In the genomic region with DNA sequence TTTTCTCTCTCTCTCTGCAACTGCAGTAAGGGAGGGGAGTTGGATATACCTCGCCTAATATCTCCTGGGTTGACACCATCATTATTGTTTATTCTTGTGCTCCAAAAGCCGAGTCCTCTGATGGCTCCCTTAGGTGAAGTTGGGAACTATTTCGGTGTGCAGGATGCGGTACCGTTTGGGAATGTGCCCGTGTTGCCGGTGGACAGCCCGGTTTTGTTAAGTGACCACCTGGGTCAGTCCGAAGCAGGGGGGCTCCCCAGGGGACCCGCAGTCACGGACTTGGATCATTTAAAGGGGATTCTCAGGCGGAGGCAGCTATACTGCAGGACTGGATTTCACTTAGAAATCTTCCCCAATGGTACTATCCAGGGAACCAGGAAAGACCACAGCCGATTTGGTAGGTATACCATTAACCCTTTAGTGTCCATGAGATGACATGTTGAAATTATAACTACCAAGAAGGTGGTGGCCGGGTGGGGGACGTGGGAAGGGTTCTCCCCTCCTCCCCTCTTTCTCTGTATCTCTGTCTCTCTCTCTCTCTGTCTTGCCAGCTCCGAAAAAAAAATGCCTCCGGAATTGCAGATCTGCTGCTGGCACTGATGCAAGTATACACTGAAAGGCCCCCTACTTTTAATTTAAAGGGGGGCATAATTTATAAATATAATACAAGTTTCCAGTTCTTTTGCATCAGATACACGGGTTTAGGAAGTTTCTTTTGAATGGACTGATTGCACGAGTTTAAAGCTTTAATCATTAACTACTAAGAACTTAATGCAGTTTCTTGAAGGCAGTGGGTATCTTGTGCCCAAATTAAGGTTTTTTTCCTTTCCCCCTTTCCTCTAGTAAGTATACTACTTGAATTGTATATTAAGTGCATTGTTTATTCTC, we compare ENCODE assay signal across 10 cellular contexts. TPM values are rescaled to one million over a fixed set of nuclear protein-coding genes. Genes with fewer than 3 reads are reported as not detected.
DNase-seq lines count a peak whose midpoint lies in the region; FAIRE-seq and TF ChIP-seq lines count a peak whose summit lies in the region.
"Had no signal": no experiment of that assay in that cellular context is flagged by ENCODE, and none has a peak within 500 bp of the region (broad histone marks: within the 10 kb centered on the region; RNA-seq: fewer than 3 reads in every experiment).

No MANE protein-coding gene starts in this region.

- H3K27ac ChIP-seq in keratinocyte (ENCODE audit: control insufficient read depth, insufficient read depth, low read length) (no peak overlapping the region), suprapubic skin (no peak overlapping the region)

- no peaks in the 10 kb centered on the region for H3K9me1 ChIP-seq in keratinocyte (ENCODE audit: control insufficient read depth, extremely low read depth, insufficient read depth, low read length)

- H3K27me3 Mint-ChIP-seq in activated naive CD4-positive, alpha-beta T cell treated with anti-CD3 and anti-CD28 coated beads, Interleukin-2, amount 50 U/mL, for 24 hours, result peaks cover 7% of the 10 kb centered on the region

- H3K9me3 ChIP-seq in keratinocyte (ENCODE audit: control insufficient read depth, low read depth, low read length) (no peaks in the 10 kb centered on the region), suprapubic skin (no peaks in the 10 kb centered on the region)

- WGBS in suprapubic skin, result 5% methylated on average over 19 of the region's 19 CpGs

- H3K4me1 Mint-ChIP-seq in activated naive CD4-positive, alpha-beta T cell treated with anti-CD3 and anti-CD28 coated beads, Interleukin-2, amount 50 U/mL, for 24 hours, result peaks cover 44% of the 10 kb centered on the region

- H4K20me1 ChIP-seq in keratinocyte (ENCODE audit: control insufficient read depth, extremely low read depth, insufficient read depth, low read length), result no peaks in the 10 kb centered on the region

- peak overlapping the region; percentile 91 for H3K4me3 Mint-ChIP-seq in activated naive CD4-positive, alpha-beta T cell treated with anti-CD3 and anti-CD28 coated beads, Interleukin-2, amount 50 U/mL, for 24 hours

- TF ChIP-seq POLR2A in suprapubic skin (IDR thresholded peaks at IDR 0.05) (no peak), GM12892 (IDR thresholded peaks at IDR 0.05; ENCODE audit: low read depth, low read length) (no peak)

- TF ChIP-seq CTCF in WI38 (IDR thresholded peaks at IDR 0.05; ENCODE audit: low read depth, low read length) (no peak), keratinocyte (optimal IDR thresholded peaks at IDR 0.05 in 1 of 3, IDR thresholded peaks at IDR 0.05 in 1 of 3, conservative IDR thresholded peaks at IDR 0.05 in 1 of 3; ENCODE audit: extremely low read depth in 1 of 3, insufficient read depth in 2 of 3, low read length in 3 of 3) (no peak), suprapubic skin (IDR thresholded peaks at IDR 0.05) (no peak)

- no peak for TF ChIP-seq EP300 in suprapubic skin (IDR thresholded peaks at IDR 0.05)

- H3K4me1 ChIP-seq in keratinocyte (ENCODE audit: control insufficient read depth, extremely low read depth, insufficient read depth, low read length), result peaks cover 21% of the 10 kb centered on the region
- H3K4me1 ChIP-seq in suprapubic skin, result peaks cover 70% of the 10 kb centered on the region

- dilution Hi-C loops in keratinocyte (cut with MboI; ENCODE audit: extremely low pct_ligation_motif_present, low sequenced_read_pairs), result no loop called here

- FAIRE-seq in keratinocyte (lab: Jason Lieb, UNC), result no peak
- no peak for FAIRE-seq in GM12892 (lab: Jason Lieb, UNC)

- H3K4me2 ChIP-seq in keratinocyte (ENCODE audit: control insufficient read depth, extremely low read depth, insufficient read depth, low read depth, low read length), result peak overlapping the region; percentile 89

- H3K9ac ChIP-seq in keratinocyte (ENCODE audit: control insufficient read depth, extremely low read depth, insufficient read depth, low read length), result no peak overlapping the region

- H3K27ac Mint-ChIP-seq in activated naive CD4-positive, alpha-beta T cell treated with anti-CD3 and anti-CD28 coated beads, Interleukin-2, amount 50 U/mL, for 24 hours, result peak overlapping the region; percentile 59

- no peak overlapping the region for H2AFZ ChIP-seq in keratinocyte (ENCODE audit: control insufficient read depth, low read length)

- peak overlapping the region; percentile 71 for H3K4me3 ChIP-seq in WI38 (ENCODE audit: low read depth, low read length)
- H3K4me3 ChIP-seq in keratinocyte (ENCODE audit: control insufficient read depth in 2 of 3, extremely low read depth in 1 of 3, insufficient read depth in 2 of 3, low read depth in 1 of 3, low read length in 3 of 3), result peak overlapping the region in 1 of 3 experiments; percentile 13
- H3K4me3 ChIP-seq in suprapubic skin, result peak overlapping the region; percentile 62

- no peak for DNase-seq in activated naive CD4-positive, alpha-beta T cell treated with Interleukin-2 at 50 U/mL for 16 hours
- DNase-seq in keratinocyte (ENCODE audit: low read depth, low spot score), result no peak
- no peak for DNase-seq in suprapubic skin (ENCODE audit: low spot score in 2 of 2)
- DNase-seq in ureter (ENCODE audit: low spot score), result no peak
- no peak for DNase-seq in GM12892 (ENCODE audit: insufficient read length)
- DNase-seq in activated CD4-positive, alpha-beta T cell treated with anti-CD3 and anti-CD28 coated beads for 48 hours, result no peak
- DNase-seq: HCEC 1CT, NCI-H2171 had no signal

- peaks cover 51% of the 10 kb centered on the region for H3K27me3 ChIP-seq in keratinocyte (ENCODE audit: control insufficient read depth, extremely low read depth, insufficient read depth, low read length)
- peaks cover 77% of the 10 kb centered on the region for H3K27me3 ChIP-seq in suprapubic skin

- no peaks in the 10 kb centered on the region for H3K79me2 ChIP-seq in keratinocyte (ENCODE audit: control insufficient read depth, insufficient read depth, low read length)

- no peaks in the 10 kb centered on the region for H3K36me3 Mint-ChIP-seq in activated naive CD4-positive, alpha-beta T cell treated with anti-CD3 and anti-CD28 coated beads, Interleukin-2, amount 50 U/mL, for 24 hours

- no peaks in the 10 kb centered on the region for H3K9me3 Mint-ChIP-seq in activated naive CD4-positive, alpha-beta T cell treated with anti-CD3 and anti-CD28 coated beads, Interleukin-2, amount 50 U/mL, for 24 hours

- no peaks in the 10 kb centered on the region for H3K36me3 ChIP-seq in keratinocyte (ENCODE audit: control insufficient read depth in 2 of 2, extremely low read depth in 1 of 2, insufficient read depth in 2 of 2, low read length in 2 of 2)
- no peaks in the 10 kb centered on the region for H3K36me3 ChIP-seq in suprapubic skin

RNA-seq across cellular contexts. Expression of gene FGF9, which starts 1.2 kb away (rescaled TPM):
- polyA plus RNA-seq in keratinocyte, result 0.06 TPM in 1 of 3 replicates, not detected in the others
- not detected for polyA plus RNA-seq in keratinocyte (2011; ENCODE audit: low read depth)
- polyA plus RNA-seq in keratinocyte (2011; cell fraction: cytosol; rRNA removed), result not detected in 2 replicates
- polyA plus RNA-seq in keratinocyte (2011; cell fraction: nucleus; rRNA removed), result 0.05 TPM in 1 of 2 replicates, not detected in the other
- polyA plus RNA-seq in keratinocyte (2012; ENCODE audit: low replicate concordance), result 0.23 TPM in 1 of 2 replicates, not detected in the other
- polyA minus RNA-seq in keratinocyte, result not detected in 3 replicates
- not detected for polyA minus RNA-seq in keratinocyte (2011; cell fraction: cytosol; rRNA and poly(A)+ RNA removed)
- polyA minus RNA-seq in keratinocyte (2011; cell fraction: nucleus; rRNA and poly(A)+ RNA removed), result not detected in 2 replicates
- not detected for total RNA-seq in suprapubic skin
- 1.5 TPM for total RNA-seq in ureter
- not detected for polyA plus RNA-seq in GM12892 (2012; ENCODE audit: missing spikeins)
